ENCODE assay signal across 1 cellular context in the genomic region with DNA sequence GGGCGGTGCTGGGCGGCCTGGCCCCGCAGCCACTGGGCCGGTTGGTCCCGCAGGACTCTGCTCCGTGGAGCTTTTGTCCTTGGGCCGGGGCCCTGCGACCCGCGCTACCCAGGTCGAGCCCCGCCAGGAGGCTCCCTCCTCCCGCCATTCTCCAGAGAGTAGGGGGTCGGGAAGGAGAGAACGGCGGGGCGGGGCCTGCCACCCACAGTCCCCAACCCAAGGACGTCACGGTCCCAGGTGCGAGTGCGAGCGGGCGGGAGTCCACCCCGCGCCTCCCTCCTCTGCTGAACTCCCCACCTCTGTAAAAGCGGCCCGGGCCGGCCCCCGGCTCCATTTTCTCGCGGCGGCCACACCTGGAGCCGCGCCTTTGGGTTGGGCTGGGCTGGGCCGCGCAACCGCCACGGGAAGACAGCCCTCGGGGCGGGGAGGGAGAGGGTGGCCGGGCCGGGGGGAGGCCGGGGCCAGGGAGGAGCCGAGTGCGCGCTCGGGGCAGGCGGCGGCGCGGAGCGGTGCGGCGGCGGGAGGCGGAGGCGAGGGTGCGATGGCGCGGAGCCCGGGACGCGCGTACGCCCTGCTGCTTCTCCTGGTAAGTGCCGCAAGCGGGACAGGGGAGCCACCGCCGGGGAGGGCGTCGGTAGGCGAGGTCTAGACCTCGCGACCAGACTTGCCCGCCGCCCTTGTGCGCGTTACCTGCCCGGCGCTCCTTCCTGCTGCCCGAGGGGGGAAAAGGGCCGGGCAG.
A peak's percentile ranks its signal among the peaks of the same experiment; 100 is the strongest.
TF ChIP-seq lines count a peak whose summit lies in the region.

A gene (plus strand): TSS at position 467 of the 739 bp plus-strand sequence. CDS start 75 bp downstream, at position 542.

TF ChIP-seq in HepG2, 621 proteins besides CTCF, POLR2A, EP300 and RAD21 (continued from another document and continues in another):
- TF ChIP-seq, protein P1, sequence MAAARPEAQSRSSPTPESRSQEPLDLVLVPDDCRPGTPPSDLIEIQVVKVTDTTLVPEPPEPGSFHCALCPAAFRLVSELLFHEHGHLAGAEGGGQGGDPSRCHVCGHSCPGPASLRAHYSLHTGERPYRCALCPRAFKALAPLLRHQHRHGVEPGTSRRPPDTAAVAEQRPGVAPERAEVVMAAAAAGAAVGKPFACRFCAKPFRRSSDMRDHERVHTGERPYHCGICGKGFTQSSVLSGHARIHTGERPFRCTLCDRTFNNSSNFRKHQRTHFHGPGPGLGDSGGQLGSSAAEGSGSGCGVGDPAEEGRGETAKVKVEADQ (CRISPR knock-in tag; IDR thresholded peaks at IDR 0.05; ENCODE audit: borderline replicate concordance), result 0 out of 2 replicates have a peak, but pooled peaks have one; percentile 81
- TF ChIP-seq ZNF543 (CRISPR knock-in tag; IDR thresholded peaks at IDR 0.05), result peak; percentile 74
- TF ChIP-seq, protein P2, sequence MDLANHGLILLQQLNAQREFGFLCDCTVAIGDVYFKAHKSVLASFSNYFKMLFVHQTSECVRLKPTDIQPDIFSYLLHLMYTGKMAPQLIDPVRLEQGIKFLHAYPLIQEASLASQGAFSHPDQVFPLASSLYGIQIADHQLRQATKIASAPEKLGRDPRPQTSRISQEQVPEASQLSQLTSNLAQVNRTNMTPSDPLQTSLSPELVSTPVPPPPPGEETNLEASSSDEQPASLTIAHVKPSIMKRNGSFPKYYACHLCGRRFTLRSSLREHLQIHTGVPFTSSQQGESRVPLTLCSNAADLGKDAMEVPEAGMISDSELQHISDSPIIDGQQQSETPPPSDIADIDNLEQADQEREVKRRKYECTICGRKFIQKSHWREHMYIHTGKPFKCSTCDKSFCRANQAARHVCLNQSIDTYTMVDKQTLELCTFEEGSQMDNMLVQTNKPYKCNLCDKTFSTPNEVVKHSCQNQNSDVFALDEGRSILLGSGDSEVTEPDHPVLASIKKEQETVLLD (CRISPR knock-in tag; IDR thresholded peaks at IDR 0.05; ENCODE audit: low read depth), result peak; percentile 46; the same call in 1 of the 2 replicates
- TF ChIP-seq, protein P3, sequence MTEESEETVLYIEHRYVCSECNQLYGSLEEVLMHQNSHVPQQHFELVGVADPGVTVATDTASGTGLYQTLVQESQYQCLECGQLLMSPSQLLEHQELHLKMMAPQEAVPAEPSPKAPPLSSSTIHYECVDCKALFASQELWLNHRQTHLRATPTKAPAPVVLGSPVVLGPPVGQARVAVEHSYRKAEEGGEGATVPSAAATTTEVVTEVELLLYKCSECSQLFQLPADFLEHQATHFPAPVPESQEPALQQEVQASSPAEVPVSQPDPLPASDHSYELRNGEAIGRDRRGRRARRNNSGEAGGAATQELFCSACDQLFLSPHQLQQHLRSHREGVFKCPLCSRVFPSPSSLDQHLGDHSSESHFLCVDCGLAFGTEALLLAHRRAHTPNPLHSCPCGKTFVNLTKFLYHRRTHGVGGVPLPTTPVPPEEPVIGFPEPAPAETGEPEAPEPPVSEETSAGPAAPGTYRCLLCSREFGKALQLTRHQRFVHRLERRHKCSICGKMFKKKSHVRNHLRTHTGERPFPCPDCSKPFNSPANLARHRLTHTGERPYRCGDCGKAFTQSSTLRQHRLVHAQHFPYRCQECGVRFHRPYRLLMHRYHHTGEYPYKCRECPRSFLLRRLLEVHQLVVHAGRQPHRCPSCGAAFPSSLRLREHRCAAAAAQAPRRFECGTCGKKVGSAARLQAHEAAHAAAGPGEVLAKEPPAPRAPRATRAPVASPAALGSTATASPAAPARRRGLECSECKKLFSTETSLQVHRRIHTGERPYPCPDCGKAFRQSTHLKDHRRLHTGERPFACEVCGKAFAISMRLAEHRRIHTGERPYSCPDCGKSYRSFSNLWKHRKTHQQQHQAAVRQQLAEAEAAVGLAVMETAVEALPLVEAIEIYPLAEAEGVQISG (CRISPR knock-in tag; IDR thresholded peaks at IDR 0.05), result peak; percentile 31; the same call in 1 of the 2 replicates
- no peak; the same call in 1 of the 2 replicates for TF ChIP-seq ZNF333 (CRISPR knock-in tag; IDR thresholded peaks at IDR 0.05; ENCODE audit: borderline replicate concordance)
- no peak for TF ChIP-seq ZBTB8A (CRISPR knock-in tag; IDR thresholded peaks at IDR 0.05; ENCODE audit: borderline replicate concordance, low read depth)
- TF ChIP-seq ZNF563 (CRISPR knock-in tag; IDR thresholded peaks at IDR 0.05), result peak; percentile 56; the same call in 1 of the 2 replicates
- TF ChIP-seq, protein P4, sequence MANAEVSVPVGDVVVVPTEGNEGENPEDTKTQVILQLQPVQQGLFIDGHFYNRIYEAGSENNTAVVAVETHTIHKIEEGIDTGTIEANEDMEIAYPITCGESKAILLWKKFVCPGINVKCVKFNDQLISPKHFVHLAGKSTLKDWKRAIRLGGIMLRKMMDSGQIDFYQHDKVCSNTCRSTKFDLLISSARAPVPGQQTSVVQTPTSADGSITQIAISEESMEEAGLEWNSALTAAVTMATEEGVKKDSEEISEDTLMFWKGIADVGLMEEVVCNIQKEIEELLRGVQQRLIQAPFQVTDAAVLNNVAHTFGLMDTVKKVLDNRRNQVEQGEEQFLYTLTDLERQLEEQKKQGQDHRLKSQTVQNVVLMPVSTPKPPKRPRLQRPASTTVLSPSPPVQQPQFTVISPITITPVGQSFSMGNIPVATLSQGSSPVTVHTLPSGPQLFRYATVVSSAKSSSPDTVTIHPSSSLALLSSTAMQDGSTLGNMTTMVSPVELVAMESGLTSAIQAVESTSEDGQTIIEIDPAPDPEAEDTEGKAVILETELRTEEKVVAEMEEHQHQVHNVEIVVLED (CRISPR knock-in tag; IDR thresholded peaks at IDR 0.05; ENCODE audit: borderline replicate concordance), result peak; percentile 56
- peak; percentile 2; the same call in 1 of the 2 replicates for TF ChIP-seq BRD4 (CRISPR knock-in tag; IDR thresholded peaks at IDR 0.05)
- TF ChIP-seq ZNF556 (CRISPR knock-in tag; IDR thresholded peaks at IDR 0.05; ENCODE audit: borderline replicate concordance), result 0 out of 2 replicates have a peak, but pooled peaks have one; percentile 5
- TF ChIP-seq, protein P5, sequence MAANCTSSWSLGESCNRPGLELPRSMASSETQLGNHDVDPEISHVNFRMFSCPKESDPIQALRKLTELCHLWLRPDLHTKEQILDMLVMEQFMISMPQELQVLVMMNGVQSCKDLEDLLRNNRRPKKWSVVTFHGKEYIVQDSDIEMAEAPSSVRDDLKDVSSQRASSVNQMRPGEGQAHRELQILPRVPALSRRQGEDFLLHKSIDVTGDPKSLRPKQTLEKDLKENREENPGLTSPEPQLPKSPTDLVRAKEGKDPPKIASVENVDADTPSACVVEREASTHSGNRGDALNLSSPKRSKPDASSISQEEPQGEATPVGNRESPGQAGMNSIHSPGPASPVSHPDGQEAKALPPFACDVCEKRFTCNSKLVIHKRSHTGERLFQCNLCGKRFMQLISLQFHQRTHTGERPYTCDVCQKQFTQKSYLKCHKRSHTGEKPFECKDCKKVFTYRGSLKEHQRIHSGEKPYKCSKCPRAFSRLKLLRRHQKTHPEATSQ (CRISPR knock-in tag; IDR thresholded peaks at IDR 0.05; ENCODE audit: borderline replicate concordance), result no peak
- no peak for TF ChIP-seq RBM22 (optimal IDR thresholded peaks at IDR 0.05; ENCODE audit: low read length)
- peak; percentile 71 for TF ChIP-seq PHF8 (CRISPR knock-in tag; IDR thresholded peaks at IDR 0.05)
- 0 out of 2 replicates have a peak, but pooled peaks have one; percentile 21 for TF ChIP-seq NKX3-1 (CRISPR knock-in tag; IDR thresholded peaks at IDR 0.05)
- TF ChIP-seq, protein P6, sequence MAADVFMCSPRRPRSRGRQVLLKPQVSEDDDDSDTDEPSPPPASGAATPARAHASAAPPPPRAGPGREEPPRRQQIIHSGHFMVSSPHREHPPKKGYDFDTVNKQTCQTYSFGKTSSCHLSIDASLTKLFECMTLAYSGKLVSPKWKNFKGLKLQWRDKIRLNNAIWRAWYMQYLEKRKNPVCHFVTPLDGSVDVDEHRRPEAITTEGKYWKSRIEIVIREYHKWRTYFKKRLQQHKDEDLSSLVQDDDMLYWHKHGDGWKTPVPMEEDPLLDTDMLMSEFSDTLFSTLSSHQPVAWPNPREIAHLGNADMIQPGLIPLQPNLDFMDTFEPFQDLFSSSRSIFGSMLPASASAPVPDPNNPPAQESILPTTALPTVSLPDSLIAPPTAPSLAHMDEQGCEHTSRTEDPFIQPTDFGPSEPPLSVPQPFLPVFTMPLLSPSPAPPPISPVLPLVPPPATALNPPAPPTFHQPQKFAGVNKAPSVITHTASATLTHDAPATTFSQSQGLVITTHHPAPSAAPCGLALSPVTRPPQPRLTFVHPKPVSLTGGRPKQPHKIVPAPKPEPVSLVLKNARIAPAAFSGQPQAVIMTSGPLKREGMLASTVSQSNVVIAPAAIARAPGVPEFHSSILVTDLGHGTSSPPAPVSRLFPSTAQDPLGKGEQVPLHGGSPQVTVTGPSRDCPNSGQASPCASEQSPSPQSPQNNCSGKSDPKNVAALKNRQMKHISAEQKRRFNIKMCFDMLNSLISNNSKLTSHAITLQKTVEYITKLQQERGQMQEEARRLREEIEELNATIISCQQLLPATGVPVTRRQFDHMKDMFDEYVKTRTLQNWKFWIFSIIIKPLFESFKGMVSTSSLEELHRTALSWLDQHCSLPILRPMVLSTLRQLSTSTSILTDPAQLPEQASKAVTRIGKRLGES (CRISPR knock-in tag; IDR thresholded peaks at IDR 0.05; ENCODE audit: borderline replicate concordance), result no peak
- no peak; the same call in none of the 2 replicates for TF ChIP-seq ZMYM4 (CRISPR knock-in tag; IDR thresholded peaks at IDR 0.05)
- TF ChIP-seq, protein P7, sequence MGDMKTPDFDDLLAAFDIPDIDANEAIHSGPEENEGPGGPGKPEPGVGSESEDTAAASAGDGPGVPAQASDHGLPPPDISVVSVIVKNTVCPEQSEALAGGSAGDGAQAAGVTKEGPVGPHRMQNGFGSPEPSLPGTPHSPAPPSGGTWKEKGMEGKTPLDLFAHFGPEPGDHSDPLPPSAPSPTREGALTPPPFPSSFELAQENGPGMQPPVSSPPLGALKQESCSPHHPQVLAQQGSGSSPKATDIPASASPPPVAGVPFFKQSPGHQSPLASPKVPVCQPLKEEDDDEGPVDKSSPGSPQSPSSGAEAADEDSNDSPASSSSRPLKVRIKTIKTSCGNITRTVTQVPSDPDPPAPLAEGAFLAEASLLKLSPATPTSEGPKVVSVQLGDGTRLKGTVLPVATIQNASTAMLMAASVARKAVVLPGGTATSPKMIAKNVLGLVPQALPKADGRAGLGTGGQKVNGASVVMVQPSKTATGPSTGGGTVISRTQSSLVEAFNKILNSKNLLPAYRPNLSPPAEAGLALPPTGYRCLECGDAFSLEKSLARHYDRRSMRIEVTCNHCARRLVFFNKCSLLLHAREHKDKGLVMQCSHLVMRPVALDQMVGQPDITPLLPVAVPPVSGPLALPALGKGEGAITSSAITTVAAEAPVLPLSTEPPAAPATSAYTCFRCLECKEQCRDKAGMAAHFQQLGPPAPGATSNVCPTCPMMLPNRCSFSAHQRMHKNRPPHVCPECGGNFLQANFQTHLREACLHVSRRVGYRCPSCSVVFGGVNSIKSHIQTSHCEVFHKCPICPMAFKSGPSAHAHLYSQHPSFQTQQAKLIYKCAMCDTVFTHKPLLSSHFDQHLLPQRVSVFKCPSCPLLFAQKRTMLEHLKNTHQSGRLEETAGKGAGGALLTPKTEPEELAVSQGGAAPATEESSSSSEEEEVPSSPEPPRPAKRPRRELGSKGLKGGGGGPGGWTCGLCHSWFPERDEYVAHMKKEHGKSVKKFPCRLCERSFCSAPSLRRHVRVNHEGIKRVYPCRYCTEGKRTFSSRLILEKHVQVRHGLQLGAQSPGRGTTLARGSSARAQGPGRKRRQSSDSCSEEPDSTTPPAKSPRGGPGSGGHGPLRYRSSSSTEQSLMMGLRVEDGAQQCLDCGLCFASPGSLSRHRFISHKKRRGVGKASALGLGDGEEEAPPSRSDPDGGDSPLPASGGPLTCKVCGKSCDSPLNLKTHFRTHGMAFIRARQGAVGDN (CRISPR knock-in tag; IDR thresholded peaks at IDR 0.05), result peak; percentile 82
- TF ChIP-seq TSC22D2 (CRISPR knock-in tag; IDR thresholded peaks at IDR 0.05; ENCODE audit: borderline replicate concordance), result peak; percentile 63; the same call in 1 of the 2 replicates
- TF ChIP-seq SAP130 (CRISPR knock-in tag; IDR thresholded peaks at IDR 0.05; ENCODE audit: low read depth), result peak; percentile 40; the same call in 1 of the 2 replicates
- TF ChIP-seq, protein P8, sequence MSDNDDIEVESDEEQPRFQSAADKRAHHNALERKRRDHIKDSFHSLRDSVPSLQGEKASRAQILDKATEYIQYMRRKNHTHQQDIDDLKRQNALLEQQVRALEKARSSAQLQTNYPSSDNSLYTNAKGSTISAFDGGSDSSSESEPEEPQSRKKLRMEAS (IDR thresholded peaks at IDR 0.05), result peak; percentile 66
- TF ChIP-seq, protein P9, sequence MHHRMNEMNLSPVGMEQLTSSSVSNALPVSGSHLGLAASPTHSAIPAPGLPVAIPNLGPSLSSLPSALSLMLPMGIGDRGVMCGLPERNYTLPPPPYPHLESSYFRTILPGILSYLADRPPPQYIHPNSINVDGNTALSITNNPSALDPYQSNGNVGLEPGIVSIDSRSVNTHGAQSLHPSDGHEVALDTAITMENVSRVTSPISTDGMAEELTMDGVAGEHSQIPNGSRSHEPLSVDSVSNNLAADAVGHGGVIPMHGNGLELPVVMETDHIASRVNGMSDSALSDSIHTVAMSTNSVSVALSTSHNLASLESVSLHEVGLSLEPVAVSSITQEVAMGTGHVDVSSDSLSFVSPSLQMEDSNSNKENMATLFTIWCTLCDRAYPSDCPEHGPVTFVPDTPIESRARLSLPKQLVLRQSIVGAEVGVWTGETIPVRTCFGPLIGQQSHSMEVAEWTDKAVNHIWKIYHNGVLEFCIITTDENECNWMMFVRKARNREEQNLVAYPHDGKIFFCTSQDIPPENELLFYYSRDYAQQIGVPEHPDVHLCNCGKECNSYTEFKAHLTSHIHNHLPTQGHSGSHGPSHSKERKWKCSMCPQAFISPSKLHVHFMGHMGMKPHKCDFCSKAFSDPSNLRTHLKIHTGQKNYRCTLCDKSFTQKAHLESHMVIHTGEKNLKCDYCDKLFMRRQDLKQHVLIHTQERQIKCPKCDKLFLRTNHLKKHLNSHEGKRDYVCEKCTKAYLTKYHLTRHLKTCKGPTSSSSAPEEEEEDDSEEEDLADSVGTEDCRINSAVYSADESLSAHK (CRISPR knock-in tag; IDR thresholded peaks at IDR 0.05; ENCODE audit: borderline replicate concordance), result no peak
- no peak for TF ChIP-seq ZNF569 (CRISPR knock-in tag; IDR thresholded peaks at IDR 0.05; ENCODE audit: borderline replicate concordance)
- no peak for TF ChIP-seq ZNF253 (CRISPR knock-in tag; IDR thresholded peaks at IDR 0.05; ENCODE audit: borderline replicate concordance)
- no peak for TF ChIP-seq CHD2 (IDR thresholded peaks at IDR 0.05; ENCODE audit: low read depth, low read length)
- peak; percentile 71 for TF ChIP-seq ZNF564 (CRISPR knock-in tag; IDR thresholded peaks at IDR 0.05)
- TF ChIP-seq SOX6 (IDR thresholded peaks at IDR 0.05), result no peak
- TF ChIP-seq SOX6 (CRISPR knock-in tag; IDR thresholded peaks at IDR 0.05), result peak; percentile 66
- peak; percentile 69; the same call in 1 of the 2 replicates for TF ChIP-seq YEATS4 (CRISPR knock-in tag; IDR thresholded peaks at IDR 0.05; ENCODE audit: borderline replicate concordance)
- no peak for TF ChIP-seq ZNF10 (CRISPR knock-in tag; IDR thresholded peaks at IDR 0.05; ENCODE audit: borderline replicate concordance, low read depth)
- peak; percentile 51 for TF ChIP-seq ZEB1 (IDR thresholded peaks at IDR 0.05; ENCODE audit: insufficient replicate concordance, low read depth)
- TF ChIP-seq NFRKB (IDR thresholded peaks at IDR 0.05), result no peak
- TF ChIP-seq XBP1 (CRISPR knock-in tag; IDR thresholded peaks at IDR 0.05), result no peak
- TF ChIP-seq FOSL1 (CRISPR knock-in tag; IDR thresholded peaks at IDR 0.05; ENCODE audit: borderline replicate concordance), result no peak
